ENCODE assay signal across 34 cellular contexts in the genomic region with DNA sequence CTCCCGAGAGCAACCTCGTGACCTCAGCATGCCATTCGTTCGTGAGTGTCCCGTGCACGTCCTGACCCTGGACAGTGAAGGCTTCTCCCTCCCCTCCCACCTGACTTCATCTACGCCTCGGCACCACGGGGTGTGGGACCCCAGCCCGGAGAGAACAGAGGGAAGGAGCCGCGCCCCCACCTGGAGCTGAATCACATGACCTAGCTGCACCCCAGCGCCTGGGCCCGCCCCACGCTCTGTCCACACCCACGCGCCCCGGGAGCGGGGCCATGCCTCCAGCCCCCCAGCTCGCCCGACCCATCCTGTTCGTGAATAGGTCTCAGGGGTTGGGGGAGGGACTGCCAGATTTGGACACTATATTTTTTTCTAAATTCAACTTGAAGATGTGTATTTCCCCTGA. TPM values are rescaled to one million over a fixed set of nuclear protein-coding genes. Genes with fewer than 3 reads are reported as not detected.
"Had no signal": no experiment of that assay in that cellular context is flagged by ENCODE, and none has a peak within 500 bp of the region (broad histone marks: within the 10 kb centered on the region; RNA-seq: fewer than 3 reads in every experiment).

No MANE protein-coding gene starts in this region.

- H3K27ac Mint-ChIP-seq: activated naive CD4-positive, alpha-beta T cell treated with anti-CD3 and anti-CD28 coated beads for 36 hours; activated naive CD8-positive, alpha-beta T cell treated with anti-CD3 and anti-CD28 coated beads, Interleukin-2, amount 10 ng/mL, durations not matched to agents 7 days and 5 days; effector memory CD8-positive, alpha-beta T cell; nephron; T-helper 2 cell treated with Interferon-gamma antibody and Interleukin-4, amounts not matched to agents 5 μg/mL and 100 μg/mL, for 36 hours; type B pancreatic cell had no signal

- H3K27me3 ChIP-seq: ascending aorta, brain microvascular endothelial cell, gastroesophageal sphincter, neutrophil, pancreas, uterus had no signal

- FAIRE-seq: keratinocyte, pancreas had no signal

- H3K27me3 Mint-ChIP-seq: activated naive CD8-positive, alpha-beta T cell treated with anti-CD3 and anti-CD28 coated beads, Interleukin-2, amount 10 ng/mL, durations not matched to agents 7 days and 5 days; effector memory CD8-positive, alpha-beta T cell; type B pancreatic cell had no signal

- DNase-seq: activated CD4-positive, alpha-beta T cell treated with anti-CD3 and anti-CD28 coated beads for 48 hours; activated CD4-positive, alpha-beta T cell treated with anti-CD3 and anti-CD28 coated beads, Interleukin-2, amount 50 U/mL, for 48 hours; activated CD8-positive, alpha-beta memory T cell treated with anti-CD3 and anti-CD28 coated beads for 24 hours; activated effector memory CD4-positive, alpha-beta T cell treated with Interleukin-2 at 50 U/mL for 16 hours; activated naive CD4-positive, alpha-beta T cell treated with anti-CD3 and anti-CD28 coated beads for 36 hours; activated naive CD8-positive, alpha-beta T cell treated with anti-CD3 and anti-CD28 coated beads, Interleukin-2, amount 10 ng/mL, durations not matched to agents 7 days and 5 days; brain microvascular endothelial cell; cortex of kidney; effector memory CD8-positive, alpha-beta T cell; hippocampal formation; left colon; mesenchymal stem cell; retina; stimulated activated CD4-positive, alpha-beta T cell treated with anti-CD3 and anti-CD28 coated beads, Interleukin-15, amount 100 ng/mL, for 24 hours; stimulated activated CD4-positive, alpha-beta T cell treated with anti-CD3 and anti-CD28 coated beads, Interleukin-2, amount 100 ng/mL, for 24 hours; stimulated activated naive CD4-positive, alpha-beta T cell treated with Interleukin-2 at 50 U/mL for 16 hours; T-helper 1 cell; uterus had no signal

- H3K4me1 ChIP-seq: ascending aorta, gastroesophageal sphincter, pancreas, prostate gland, uterus had no signal

- H3K9me3 Mint-ChIP-seq: activated naive CD4-positive, alpha-beta T cell treated with anti-CD3 and anti-CD28 coated beads for 36 hours; activated naive CD8-positive, alpha-beta T cell treated with anti-CD3 and anti-CD28 coated beads, Interleukin-2, amount 10 ng/mL, durations not matched to agents 7 days and 5 days; effector memory CD8-positive, alpha-beta T cell; nephron; T-helper 2 cell treated with Interferon-gamma antibody and Interleukin-4, amounts not matched to agents 5 μg/mL and 100 μg/mL, for 36 hours; type B pancreatic cell had no signal

- ATAC-seq: activated CD4-positive, CD25-positive, alpha-beta regulatory T cell treated with anti-CD3 and anti-CD28 coated beads, Interleukin-2, amount 50 U/mL, for 24 hours; effector memory CD8-positive, alpha-beta T cell; gastroesophageal sphincter; left colon; pancreas had no signal

- H3K36me3 ChIP-seq: neutrophil, pancreas, prostate gland, uterus had no signal

- H3K4me3 Mint-ChIP-seq: activated naive CD4-positive, alpha-beta T cell treated with anti-CD3 and anti-CD28 coated beads for 36 hours; activated naive CD8-positive, alpha-beta T cell treated with anti-CD3 and anti-CD28 coated beads, Interleukin-2, amount 10 ng/mL, durations not matched to agents 7 days and 5 days; effector memory CD8-positive, alpha-beta T cell; nephron; T-helper 2 cell treated with Interferon-gamma antibody and Interleukin-4, amounts not matched to agents 5 μg/mL and 100 μg/mL, for 36 hours; type B pancreatic cell had no signal

- H3K4me3 ChIP-seq: ascending aorta, gastroesophageal sphincter, pancreas, prostate gland, thoracic aorta, uterus had no signal

- H3K9me3 ChIP-seq: ascending aorta, gastroesophageal sphincter, neutrophil, pancreas, prostate gland, thoracic aorta, uterus had no signal

- H3K36me3 Mint-ChIP-seq: activated naive CD8-positive, alpha-beta T cell treated with anti-CD3 and anti-CD28 coated beads, Interleukin-2, amount 10 ng/mL, durations not matched to agents 7 days and 5 days had no signal

- H3K4me1 Mint-ChIP-seq: activated naive CD8-positive, alpha-beta T cell treated with anti-CD3 and anti-CD28 coated beads, Interleukin-2, amount 10 ng/mL, durations not matched to agents 7 days and 5 days; nephron had no signal

- H3K27ac ChIP-seq: ascending aorta, brain microvascular endothelial cell, gastroesophageal sphincter, neutrophil, pancreas, prostate gland, thoracic aorta, uterus had no signal

RNA-seq across cellular contexts. Expression of a gene that starts 38.3 kb away (rescaled TPM):
- total RNA-seq: activated naive CD4-positive, alpha-beta T cell treated with anti-CD3 and anti-CD28 coated beads for 36 hours; activated naive CD8-positive, alpha-beta T cell treated with anti-CD3 and anti-CD28 coated beads, Interleukin-2, amount 10 ng/mL, durations not matched to agents 7 days and 5 days; ascending aorta; cardiac septum; cerebellum; fibroblast of lung; fibroblast of villous mesenchyme; gastroesophageal sphincter; left colon; mononuclear cell; thoracic aorta had no signal
- polyA plus RNA-seq: fibroblast of lung, keratinocyte had no signal
